29 cellular contexts compared by ENCODE assay signal in the genomic region with DNA sequence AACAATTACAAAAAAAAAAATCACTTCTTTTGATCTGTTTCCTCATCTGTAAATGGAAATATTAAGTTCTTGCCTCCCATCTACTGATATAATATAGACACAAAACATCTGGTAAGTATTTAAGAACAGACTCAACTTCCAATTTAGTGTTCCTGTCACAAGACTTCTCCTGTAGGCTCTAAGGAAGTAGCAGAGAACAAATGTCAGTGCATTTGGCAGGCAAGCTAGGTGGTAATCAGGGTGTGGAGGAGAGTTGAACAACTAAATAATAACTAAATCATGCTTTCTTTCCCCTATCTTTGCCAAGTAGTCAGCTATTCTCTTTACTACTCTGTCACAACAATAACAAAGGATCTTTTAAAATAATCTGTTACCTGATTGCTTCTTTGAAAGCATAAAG. TPM values are rescaled to one million over a fixed set of nuclear protein-coding genes. Genes with fewer than 3 reads are reported as not detected.
A peak's percentile ranks its signal among the peaks of the same experiment; 100 is the strongest.
DNase-seq lines count a peak whose midpoint lies in the region; ATAC-seq and TF ChIP-seq lines count a peak whose summit lies in the region.
"Had no signal": no experiment of that assay in that cellular context is flagged by ENCODE, and none has a peak within 500 bp of the region (broad histone marks: within the 10 kb centered on the region; RNA-seq: fewer than 3 reads in every experiment).

No MANE protein-coding gene starts in this region.

- H3K9me3 Mint-ChIP-seq in activated CD4-positive, alpha-beta T cell treated with anti-CD3 and anti-CD28 coated beads, Interleukin-2, amount 10 ng/mL, durations not matched to agents 7 days and 5 days: peaks cover 7% of the 10 kb centered on the region
- H3K9me3 Mint-ChIP-seq in activated CD8-positive, alpha-beta T cell treated with anti-CD3 and anti-CD28 coated beads for 36 hours: no peaks in the 10 kb centered on the region
- H3K9me3 Mint-ChIP-seq in natural killer cell treated with Interleukin-12 subunit alpha and Interleukin-12 subunit beta and Interleukin-15 and Interleukin-18, amount 100 ng/mL, for 72 hours: no peaks in the 10 kb centered on the region
- H3K9me3 Mint-ChIP-seq: H9 had no signal

- intact Hi-C loops in activated CD8-positive, alpha-beta T cell treated with anti-CD3 and anti-CD28 coated beads for 36 hours (cut with micrococcal nuclease): no loop called here

- H3K4me3 Mint-ChIP-seq in activated CD4-positive, alpha-beta T cell treated with anti-CD3 and anti-CD28 coated beads, Interleukin-2, amount 10 ng/mL, durations not matched to agents 7 days and 5 days: no peak overlapping the region
- no peak overlapping the region for H3K4me3 Mint-ChIP-seq in activated CD8-positive, alpha-beta T cell treated with anti-CD3 and anti-CD28 coated beads for 36 hours
- no peak overlapping the region for H3K4me3 Mint-ChIP-seq in natural killer cell treated with Interleukin-12 subunit alpha and Interleukin-12 subunit beta and Interleukin-15 and Interleukin-18, amount 100 ng/mL, for 72 hours
- H3K4me3 Mint-ChIP-seq: CD4-positive, alpha-beta memory T cell; H9 had no signal

- TF ChIP-seq CTCF in activated CD8-positive, alpha-beta T cell treated with anti-CD3 and anti-CD28 coated beads for 36 hours (IDR thresholded peaks at IDR 0.05): no peak

- H3K36me3 Mint-ChIP-seq in activated CD4-positive, alpha-beta T cell treated with anti-CD3 and anti-CD28 coated beads, Interleukin-2, amount 10 ng/mL, durations not matched to agents 7 days and 5 days (ENCODE audit: low read depth): peaks cover 48% of the 10 kb centered on the region
- H3K36me3 Mint-ChIP-seq in activated CD8-positive, alpha-beta T cell treated with anti-CD3 and anti-CD28 coated beads for 36 hours (ENCODE audit: low read depth): peaks cover 55% of the 10 kb centered on the region
- peaks cover 19% of the 10 kb centered on the region for H3K36me3 Mint-ChIP-seq in natural killer cell treated with Interleukin-12 subunit alpha and Interleukin-12 subunit beta and Interleukin-15 and Interleukin-18, amount 100 ng/mL, for 72 hours

- H3K27ac Mint-ChIP-seq in activated CD4-positive, alpha-beta T cell treated with anti-CD3 and anti-CD28 coated beads, Interleukin-2, amount 10 ng/mL, durations not matched to agents 7 days and 5 days: peak overlapping the region; percentile 57
- peak overlapping the region; percentile 17 for H3K27ac Mint-ChIP-seq in activated CD8-positive, alpha-beta T cell treated with anti-CD3 and anti-CD28 coated beads for 36 hours
- H3K27ac Mint-ChIP-seq in natural killer cell treated with Interleukin-12 subunit alpha and Interleukin-12 subunit beta and Interleukin-15 and Interleukin-18, amount 100 ng/mL, for 72 hours: peak overlapping the region; percentile 24 to 68

- H3K27me3 Mint-ChIP-seq in activated CD4-positive, alpha-beta T cell treated with anti-CD3 and anti-CD28 coated beads, Interleukin-2, amount 10 ng/mL, durations not matched to agents 7 days and 5 days: no peaks in the 10 kb centered on the region
- no peaks in the 10 kb centered on the region for H3K27me3 Mint-ChIP-seq in activated CD8-positive, alpha-beta T cell treated with anti-CD3 and anti-CD28 coated beads for 36 hours
- H3K27me3 Mint-ChIP-seq in natural killer cell treated with Interleukin-12 subunit alpha and Interleukin-12 subunit beta and Interleukin-15 and Interleukin-18, amount 100 ng/mL, for 72 hours: no peaks in the 10 kb centered on the region
- H3K27me3 Mint-ChIP-seq: CD4-positive, alpha-beta memory T cell had no signal

- H3K4me1 Mint-ChIP-seq in activated CD4-positive, alpha-beta T cell treated with anti-CD3 and anti-CD28 coated beads, Interleukin-2, amount 10 ng/mL, durations not matched to agents 7 days and 5 days: peaks cover 27% of the 10 kb centered on the region
- peaks cover 30% of the 10 kb centered on the region for H3K4me1 Mint-ChIP-seq in activated CD8-positive, alpha-beta T cell treated with anti-CD3 and anti-CD28 coated beads for 36 hours (ENCODE audit: low read depth)
- H3K4me1 Mint-ChIP-seq in natural killer cell treated with Interleukin-12 subunit alpha and Interleukin-12 subunit beta and Interleukin-15 and Interleukin-18, amount 100 ng/mL, for 72 hours (ENCODE audit: low read depth in 2 of 2): peaks cover 27 to 37% of the 10 kb centered on the region in 2 donors
- H3K4me1 Mint-ChIP-seq: H9 had no signal

- POLR2A ChIA-PET in activated CD4-positive, alpha-beta T cell treated with anti-CD3 and anti-CD28 coated beads, Interleukin-2, amount 10 ng/mL, durations not matched to agents 7 days and 5 days (lab: Charles Lee): interaction anchor here (0.6 kb wide), 1 partner anchor 377 kb away, joined by 10 read pairs; no protein-coding TSS in a partner anchor
- POLR2A ChIA-PET in activated CD8-positive, alpha-beta T cell treated with anti-CD3 and anti-CD28 coated beads for 36 hours (lab: Charles Lee): interaction anchor here (0.7 to 3.2 kb wide), 2 partner anchors 9 to 20 kb away, joined by 3 to 10 read pairs; no protein-coding TSS in a partner anchor

- DNase-seq in activated CD4-positive, alpha-beta T cell treated with anti-CD3 and anti-CD28 coated beads, Interleukin-2, amount 10 ng/mL, durations not matched to agents 7 days and 5 days: no peak
- no peak for DNase-seq in activated CD4-positive, alpha-beta T cell treated with anti-CD3 and anti-CD28 coated beads for 1 hour
- no peak for DNase-seq in activated CD8-positive, alpha-beta T cell treated with anti-CD3 and anti-CD28 coated beads for 36 hours
- DNase-seq in fibroblast of gingiva (ENCODE audit: low read depth) (peak; percentile 77), EL (no peak), COR-L47 (lab: John Stamatoyannopoulos, UW) (no peak)
- no peak for DNase-seq in natural killer cell treated with Interleukin-12 subunit alpha and Interleukin-12 subunit beta and Interleukin-15 and Interleukin-18, amount 100 ng/mL, for 72 hours (ENCODE audit: low spot score)
- DNase-seq: activated CD4-positive, alpha-beta T cell treated with anti-CD3 and anti-CD28 coated beads for 4 hours; activated naive CD4-positive, alpha-beta T cell; AML-193; amygdala; brain microvascular endothelial cell; CD4-positive, alpha-beta memory T cell; effector CD4-positive, alpha-beta T cell; H9; head of caudate nucleus; islet precursor cell; Kasumi-1; left lung; NCI-H1417; NCI-H2029; NCI-H2227 treated with DMSO at 0.1 percent for 48 hours; NCI-H526; NK-92 treated with Interleukin-12 subunit alpha and Interleukin-12 subunit beta, amount 100 ng/mL, for 24 hours; occipital lobe; stimulated activated CD4-positive, alpha-beta T cell treated with anti-CD3 and anti-CD28 coated beads, Interleukin-4, amount 100 ng/mL, for 24 hours; tibial artery had no signal

- CTCF ChIA-PET in activated CD4-positive, alpha-beta T cell treated with anti-CD3 and anti-CD28 coated beads, Interleukin-2, amount 10 ng/mL, durations not matched to agents 7 days and 5 days (lab: Charles Lee): interaction anchor here (1.5 to 2.2 kb wide), 3 partner anchors 20 to 67 kb away, joined by 3 to 4 read pairs (median 4); no protein-coding TSS in a partner anchor
- CTCF ChIA-PET in activated CD8-positive, alpha-beta T cell treated with anti-CD3 and anti-CD28 coated beads for 36 hours (lab: Charles Lee): no interaction called here

- ATAC-seq in activated CD8-positive, alpha-beta T cell treated with anti-CD3 and anti-CD28 coated beads for 36 hours: no peak
- ATAC-seq in natural killer cell treated with Interleukin-12 subunit alpha and Interleukin-12 subunit beta and Interleukin-15 and Interleukin-18, amount 100 ng/mL, for 72 hours: no peak
- no peak for ATAC-seq in GM21528 (IDR thresholded peaks at IDR 0.05; ENCODE audit: low FRiP score, unreplicated experiment)
- ATAC-seq: A549, left lung had no signal

RNA-seq across cellular contexts. Expression of a gene that starts 22.1 kb away (rescaled TPM):
- total RNA-seq in activated CD4-positive, alpha-beta T cell treated with anti-CD3 and anti-CD28 coated beads, Interleukin-2, amount 10 ng/mL, durations not matched to agents 7 days and 5 days: 10 to 100 TPM; 50.4 to 69.4 TPM
- total RNA-seq in activated CD8-positive, alpha-beta T cell treated with anti-CD3 and anti-CD28 coated beads for 36 hours: 10 to 100 TPM; 47.4 to 49.4 TPM
- total RNA-seq in natural killer cell treated with Interleukin-12 subunit alpha and Interleukin-12 subunit beta and Interleukin-15 and Interleukin-18, amount 100 ng/mL, for 72 hours: 10 to 100 TPM; 88.3 to 93.6 TPM
